Comparison of ENCODE assay signal across 8 cellular contexts in genomic region chr5:170312666-170313065, GRCh38.
DNase-seq lines count a peak whose midpoint lies in the region; ATAC-seq, FAIRE-seq and TF ChIP-seq lines count a peak whose summit lies in the region.

No MANE protein-coding gene starts in this region.

- H3K4me1 Mint-ChIP-seq in stimulated activated memory B cell treated with anti-CD40 and anti-IgM and Interleukin-4, amounts not matched to agents 10 μg/mL and 1 μg/mL and 100 μg/mL, for 72 hours: peaks cover 16% of the 10 kb centered on the region

- H3K4me3 Mint-ChIP-seq in stimulated activated memory B cell treated with anti-CD40 and anti-IgM and Interleukin-4, amounts not matched to agents 10 μg/mL and 1 μg/mL and 100 μg/mL, for 72 hours: no peak overlapping the region

- peak overlapping the region; percentile 5 for H3K27ac Mint-ChIP-seq in stimulated activated memory B cell treated with anti-CD40 and anti-IgM and Interleukin-4, amounts not matched to agents 10 μg/mL and 1 μg/mL and 100 μg/mL, for 72 hours

- FAIRE-seq in HTR-8/SVneo (lab: Jason Lieb, UNC): no peak

- H3K9me3 Mint-ChIP-seq in stimulated activated memory B cell treated with anti-CD40 and anti-IgM and Interleukin-4, amounts not matched to agents 10 μg/mL and 1 μg/mL and 100 μg/mL, for 72 hours: no peaks in the 10 kb centered on the region

- peak; percentile 56 for ATAC-seq in HG03280 (IDR thresholded peaks at IDR 0.05; ENCODE audit: unreplicated experiment)
- ATAC-seq in stimulated activated memory B cell treated with anti-CD40 and anti-IgM and Interleukin-4, amounts not matched to agents 10 μg/mL and 1 μg/mL and 100 μg/mL, for 72 hours: peak; percentile 54
- no peak for ATAC-seq in HG03521 (IDR thresholded peaks at IDR 0.05; ENCODE audit: unreplicated experiment)

- H3K4me3 ChIP-seq in fibroblast of mammary gland (ENCODE audit: control insufficient read depth, low read depth, low read length): no peak overlapping the region

- TF ChIP-seq CTCF in GM10266 (IDR thresholded peaks at IDR 0.05; ENCODE audit: control insufficient read depth, insufficient read depth, low read depth, missing control alignments): no peak
- no peak for TF ChIP-seq CTCF in fibroblast of mammary gland (conservative IDR thresholded peaks at IDR 0.05; ENCODE audit: control insufficient read depth, insufficient read depth, low read depth, low read length)

- peaks cover 18% of the 10 kb centered on the region for H3K27me3 Mint-ChIP-seq in stimulated activated memory B cell treated with anti-CD40 and anti-IgM and Interleukin-4, amounts not matched to agents 10 μg/mL and 1 μg/mL and 100 μg/mL, for 72 hours

- peak; percentile 35 for DNase-seq in GM10266 (ENCODE audit: extremely low spot score)
- DNase-seq in activated CD4-positive, alpha-beta T cell treated with anti-CD3 and anti-CD28 coated beads, Interleukin-2, amount 50 U/mL, for 1 hour: peak; percentile 54
- peak; percentile 79 for DNase-seq in fibroblast of mammary gland (ENCODE audit: low read depth)
- DNase-seq in HTR-8/SVneo (ENCODE audit: insufficient read length, low spot score): no peak
- no peak for DNase-seq in T1000 (lab: John Stamatoyannopoulos, UW)

- no peaks in the 10 kb centered on the region for H3K36me3 Mint-ChIP-seq in stimulated activated memory B cell treated with anti-CD40 and anti-IgM and Interleukin-4, amounts not matched to agents 10 μg/mL and 1 μg/mL and 100 μg/mL, for 72 hours

Comparison
In these comparisons a context has a peak if more than half of its experiments do, and no peak if none do; other contexts are left out.
1. DNase-seq: peak in GM10266 (single experiment), activated CD4-positive, alpha-beta T cell treated with anti-CD3 and anti-CD28 coated beads, Interleukin-2, amount 50 U/mL, for 1 hour (single experiment) and fibroblast of mammary gland (single experiment); none in HTR-8/SVneo (single experiment) and T1000 (single experiment).